In the genomic region with DNA sequence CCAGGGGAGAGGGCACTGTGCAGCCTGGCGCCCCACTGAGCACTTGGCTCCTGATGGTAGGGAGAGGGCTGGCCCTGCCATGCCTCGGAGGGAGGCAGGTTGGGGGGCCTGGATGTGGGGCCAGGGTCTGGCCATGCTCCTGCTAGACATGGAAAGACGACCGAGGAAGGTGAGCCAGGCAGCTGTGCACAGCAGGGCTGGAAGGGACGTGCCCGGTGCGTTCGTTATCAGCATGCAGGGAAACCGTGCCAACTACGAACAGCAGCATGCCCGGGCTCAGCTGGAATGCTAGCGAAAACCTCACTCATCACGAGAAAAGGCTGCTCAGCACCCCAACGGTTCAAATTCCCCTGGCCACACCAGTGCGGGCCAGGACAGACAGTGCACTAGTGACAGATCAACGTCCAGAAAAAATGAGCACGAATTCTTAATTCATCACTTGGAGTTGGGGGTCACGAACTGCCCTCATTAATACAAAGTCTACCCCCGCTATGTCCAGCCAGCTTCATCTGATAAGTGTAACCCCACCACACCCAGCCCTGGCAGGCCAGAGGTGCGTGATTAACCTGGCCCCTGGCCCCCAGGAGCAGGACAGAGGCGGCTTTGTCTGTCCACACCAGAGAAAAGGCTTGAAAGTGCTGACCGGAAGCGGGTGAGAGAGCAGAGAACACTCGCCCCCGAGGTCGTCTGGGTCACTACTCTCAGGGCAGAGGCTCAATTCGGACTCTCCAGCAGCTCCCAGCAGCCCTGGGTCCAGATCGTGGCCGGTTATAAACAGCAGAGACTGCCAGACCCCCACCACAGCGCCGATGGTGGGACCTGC, we compare ENCODE assay signal across 18 cellular contexts.
DNase-seq lines count a peak whose midpoint lies in the region; ATAC-seq, FAIRE-seq and TF ChIP-seq lines count a peak whose summit lies in the region.
"Had no signal": no experiment of that assay in that cellular context is flagged by ENCODE, and none has a peak within 500 bp of the region (broad histone marks: within the 10 kb centered on the region; RNA-seq: fewer than 3 reads in every experiment).

No MANE protein-coding gene starts in this region.

- H3K9me3 ChIP-seq in pancreas: no peaks in the 10 kb centered on the region
- H3K9me3 ChIP-seq in PC-3 (ENCODE audit: low read length): no peaks in the 10 kb centered on the region
- H3K9me3 ChIP-seq: ovary had no signal

- peak overlapping the region; percentile 99 for H3K27ac ChIP-seq in RWPE1
- no peak overlapping the region for H3K27ac ChIP-seq in pancreas
- H3K27ac ChIP-seq in PC-3 (ENCODE audit: low read length): no peak overlapping the region
- H3K27ac ChIP-seq: C4-2B, dorsolateral prefrontal cortex, HL-60, ovary, SK-N-MC had no signal

- H3K27me3 ChIP-seq in pancreas (no peaks in the 10 kb centered on the region), PC-3 (ENCODE audit: low read length) (no peaks in the 10 kb centered on the region)
- H3K27me3 ChIP-seq: ovary had no signal

- BruUV-seq in PC-3 (replicated peaks; lab: Mats Ljungman, UMichigan): no TSS peak

- TF ChIP-seq CTCF in RWPE1 (conservative IDR thresholded peaks at IDR 0.05; ENCODE audit: low read depth) (no peak), pancreas (IDR thresholded peaks at IDR 0.05) (no peak), PC-3 (conservative IDR thresholded peaks at IDR 0.05; ENCODE audit: low read depth, low read length) (no peak)

- no peak overlapping the region for H3K9ac ChIP-seq in PC-3 (ENCODE audit: low read length)

- CTCF ChIA-PET in RWPE1 (lab: Yijun Ruan, JAX): interaction anchor here (0.6 to 0.7 kb wide), 2 partner anchors 16 to 85 kb away, joined by 3 read pairs; no protein-coding TSS in a partner anchor
- CTCF ChIA-PET in activated CD4-positive, alpha-beta memory T cell treated with anti-CD3 and anti-CD28 coated beads for 36 hours (lab: Charles Lee): no interaction called here
- CTCF ChIA-PET in PC-3 (lab: Charles Lee): no interaction called here

- POLR2A ChIA-PET in RWPE1 (lab: Yijun Ruan, JAX; ENCODE audit: low non-redundant PET) (no interaction called here), PC-3 (lab: Charles Lee; ENCODE audit: unreplicated experiment) (no interaction called here)
- POLR2A ChIA-PET in activated CD4-positive, alpha-beta memory T cell treated with anti-CD3 and anti-CD28 coated beads for 36 hours (lab: Charles Lee): no interaction called here

- no peaks in the 10 kb centered on the region for H3K4me1 Mint-ChIP-seq in activated CD4-positive, alpha-beta memory T cell treated with anti-CD3 and anti-CD28 coated beads for 36 hours (ENCODE audit: low read depth)
- H3K4me1 Mint-ChIP-seq: activated T-helper 17 cell treated with anti-CD3 and anti-CD28 coated beads, Interleukin-2, amount 50 U/mL, for 72 hours had no signal

- no peaks in the 10 kb centered on the region for H3K36me3 ChIP-seq in pancreas
- H3K36me3 ChIP-seq in PC-3 (ENCODE audit: low read depth, low read length): no peaks in the 10 kb centered on the region
- H3K36me3 ChIP-seq: ovary had no signal

- ATAC-seq in pancreas (peak; percentile 43 to 68 (median 59)), PC-3 (no peak)
- ATAC-seq: activated T-helper 17 cell treated with anti-CD3 and anti-CD28 coated beads, Interleukin-2, amount 50 U/mL, for 72 hours had no signal

- peaks cover 5% of the 10 kb centered on the region for H3K27me3 Mint-ChIP-seq in activated CD4-positive, alpha-beta memory T cell treated with anti-CD3 and anti-CD28 coated beads for 36 hours

- H3K4me1 ChIP-seq in pancreas: no peaks in the 10 kb centered on the region
- peaks cover 27% of the 10 kb centered on the region for H3K4me1 ChIP-seq in PC-3 (ENCODE audit: insufficient read depth, low read length)

- H4K20me1 ChIP-seq in PC-3 (ENCODE audit: low read length): no peaks in the 10 kb centered on the region

- H2AFZ ChIP-seq in PC-3 (ENCODE audit: low read length): no peak overlapping the region

- FAIRE-seq in pancreas (lab: Jason Lieb, UNC): no peak
- FAIRE-seq in frontal cortex (lab: Jason Lieb, UNC): no peak
- FAIRE-seq: astrocyte had no signal

- intact Hi-C loops in pancreas (cut with DNase I): no loop called here
- intact Hi-C loops in activated CD4-positive, alpha-beta memory T cell treated with anti-CD3 and anti-CD28 coated beads for 36 hours (cut with micrococcal nuclease): no loop called here
- intact Hi-C loops in PC-3 (cut with micrococcal nuclease): no loop called here

- H3K36me3 Mint-ChIP-seq in activated CD4-positive, alpha-beta memory T cell treated with anti-CD3 and anti-CD28 coated beads for 36 hours: no peaks in the 10 kb centered on the region

- DNase-seq in HUDEP-2 (lab: John Stamatoyannopoulos, UW; ENCODE audit: unreplicated experiment in 76 of 76) (peak in 42 of 76 experiments; percentile 3 to 66 (median 30)), RWPE1 (ENCODE audit: low spot score) (peak; percentile 71), foreskin melanocyte (peak; percentile 50), pancreas (peak in 4 of 6 donors; percentile 11 to 72 (median 34)), frontal cortex (ENCODE audit: low spot score in 2 of 2) (no peak), PC-3 (no peak)
- no peak for DNase-seq in activated CD4-positive, alpha-beta memory T cell treated with anti-CD3 and anti-CD28 coated beads for 36 hours
- no peak for DNase-seq in stimulated activated CD4-positive, alpha-beta T cell treated with anti-CD3 and anti-CD28 coated beads, Interleukin-4, amount 100 ng/mL, for 1 hour
- DNase-seq: dorsolateral prefrontal cortex; HCEC 1CT; NCI-H1930; NK-92 treated with Interleukin-12 subunit alpha and Interleukin-12 subunit beta, amount 100 ng/mL, for 24 hours; ovary had no signal

- no peaks in the 10 kb centered on the region for H3F3A ChIP-seq in PC-3 (ENCODE audit: low read length, unreplicated experiment)

- no peak overlapping the region for H3K4me3 Mint-ChIP-seq in activated CD4-positive, alpha-beta memory T cell treated with anti-CD3 and anti-CD28 coated beads for 36 hours
- H3K4me3 Mint-ChIP-seq: activated T-helper 17 cell treated with anti-CD3 and anti-CD28 coated beads, Interleukin-2, amount 50 U/mL, for 72 hours had no signal

- no peak overlapping the region for H3K4me3 ChIP-seq in pancreas
- H3K4me3 ChIP-seq in PC-3 (ENCODE audit: low read length): no peak overlapping the region
- H3K4me3 ChIP-seq: dorsolateral prefrontal cortex, ovary, SK-N-MC had no signal

- 26 to 41% methylated on average over 31 of the region's 31 CpGs for WGBS in pancreas, 2 donors

- H3K9me3 Mint-ChIP-seq in activated CD4-positive, alpha-beta memory T cell treated with anti-CD3 and anti-CD28 coated beads for 36 hours: no peaks in the 10 kb centered on the region
- H3K9me3 Mint-ChIP-seq: activated T-helper 17 cell treated with anti-CD3 and anti-CD28 coated beads, Interleukin-2, amount 50 U/mL, for 72 hours had no signal

- no peak overlapping the region for H3K4me2 ChIP-seq in PC-3 (ENCODE audit: low read length)

- H3K79me2 ChIP-seq in PC-3 (ENCODE audit: low read length): no peaks in the 10 kb centered on the region

- no peak overlapping the region for H3K27ac Mint-ChIP-seq in activated CD4-positive, alpha-beta memory T cell treated with anti-CD3 and anti-CD28 coated beads for 36 hours
- H3K27ac Mint-ChIP-seq: activated T-helper 17 cell treated with anti-CD3 and anti-CD28 coated beads, Interleukin-2, amount 50 U/mL, for 72 hours had no signal

- H3K9me2 ChIP-seq in PC-3 (replicated peaks; ENCODE audit: low read length): no peaks in the 10 kb centered on the region

Comparison
In these comparisons a context has a peak if more than half of its experiments do, and no peak if none do; other contexts are left out.
1. DNase-seq: peak in HUDEP-2 (42 of 76), RWPE1 (single experiment), foreskin melanocyte (single experiment) and pancreas (4 of 6); none in activated CD4-positive, alpha-beta memory T cell treated with anti-CD3 and anti-CD28 coated beads for 36 hours (single experiment), stimulated activated CD4-positive, alpha-beta T cell treated with anti-CD3 and anti-CD28 coated beads, Interleukin-4, amount 100 ng/mL, for 1 hour (single experiment), frontal cortex (0 of 2) and PC-3 (single experiment).